25 cellular contexts compared by ENCODE assay signal in the genomic region with DNA sequence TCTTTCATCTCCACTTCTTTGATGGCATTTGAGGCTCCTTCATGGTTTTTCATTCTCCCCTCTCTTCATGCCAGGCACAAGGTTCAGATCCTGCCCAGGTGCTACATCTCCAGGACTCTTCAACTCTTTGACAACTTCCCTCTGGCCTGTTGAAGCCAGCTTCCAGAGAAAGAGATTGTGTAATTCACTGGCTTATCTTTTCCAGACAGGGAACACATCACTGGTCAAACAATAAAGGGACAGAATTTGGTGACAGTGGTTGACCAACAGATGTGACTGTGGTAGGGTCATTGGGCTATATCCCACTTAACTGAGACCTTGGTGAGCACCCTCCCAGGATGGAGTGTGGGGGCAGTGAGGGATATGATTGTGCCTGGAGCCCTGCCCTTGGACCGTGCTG.
"Had no signal": no experiment of that assay in that cellular context is flagged by ENCODE, and none has a peak within 500 bp of the region (broad histone marks: within the 10 kb centered on the region; RNA-seq: fewer than 3 reads in every experiment).

No MANE protein-coding gene starts in this region.

- H3K9me3 Mint-ChIP-seq: memory B cell; natural killer cell; stimulated activated memory B cell treated with anti-CD40 and anti-IgM and Interleukin-4, amounts not matched to agents 10 μg/mL and 1 μg/mL and 100 μg/mL, for 72 hours; type B pancreatic cell had no signal

- H3K27me3 ChIP-seq: esophagus muscularis mucosa, foreskin keratinocyte, gastroesophageal sphincter, heart left ventricle, hepatocyte, pancreas, sigmoid colon, testis, tibial artery had no signal

- H3K4me3 Mint-ChIP-seq: memory B cell; natural killer cell; stimulated activated memory B cell treated with anti-CD40 and anti-IgM and Interleukin-4, amounts not matched to agents 10 μg/mL and 1 μg/mL and 100 μg/mL, for 72 hours; type B pancreatic cell had no signal

- H3K4me1 Mint-ChIP-seq: memory B cell; natural killer cell; stimulated activated memory B cell treated with anti-CD40 and anti-IgM and Interleukin-4, amounts not matched to agents 10 μg/mL and 1 μg/mL and 100 μg/mL, for 72 hours had no signal

- DNase-seq: dermis blood vessel endothelial cell; effector memory CD4-positive, alpha-beta T cell; foreskin keratinocyte; heart left ventricle; kidney; natural killer cell; occipital lobe; retina; sigmoid colon; stimulated activated CD4-positive, alpha-beta T cell treated with anti-CD3 and anti-CD28 coated beads, Interleukin-2, amount 100 ng/mL, for 24 hours; stimulated activated CD4-positive, alpha-beta T cell treated with anti-CD3 and anti-CD28 coated beads, Interleukin-4, amount 100 ng/mL, for 24 hours; stimulated activated naive CD8-positive, alpha-beta T cell treated with anti-CD3 and anti-CD28 coated beads, Interleukin-15, Interleukin-2, amounts not matched to agents 100 U/mL and 50 U/mL, for 24 hours; substantia nigra; testis; tibial artery had no signal

- FAIRE-seq: endothelial cell of umbilical vein, kidney, pancreas had no signal

- H3K27ac Mint-ChIP-seq: memory B cell; natural killer cell; stimulated activated memory B cell treated with anti-CD40 and anti-IgM and Interleukin-4, amounts not matched to agents 10 μg/mL and 1 μg/mL and 100 μg/mL, for 72 hours; type B pancreatic cell had no signal

- H3K36me3 ChIP-seq: gastroesophageal sphincter, pancreas, sigmoid colon, tibial artery had no signal

- H3K36me3 Mint-ChIP-seq: memory B cell; natural killer cell; stimulated activated memory B cell treated with anti-CD40 and anti-IgM and Interleukin-4, amounts not matched to agents 10 μg/mL and 1 μg/mL and 100 μg/mL, for 72 hours; type B pancreatic cell had no signal

- H3K27me3 Mint-ChIP-seq: type B pancreatic cell had no signal

- ATAC-seq: foreskin keratinocyte; gastroesophageal sphincter; natural killer cell; pancreas; stimulated activated memory B cell treated with anti-CD40 and anti-IgM and Interleukin-4, amounts not matched to agents 10 μg/mL and 1 μg/mL and 100 μg/mL, for 72 hours; stimulated activated naive CD8-positive, alpha-beta T cell treated with anti-CD3 and anti-CD28 coated beads, Interleukin-15, Interleukin-2, amounts not matched to agents 100 U/mL and 50 U/mL, for 24 hours had no signal

- H3K4me3 ChIP-seq: coronary artery, esophagus muscularis mucosa, gastroesophageal sphincter, heart left ventricle, hepatocyte, lung, pancreas, sigmoid colon, testis, tibial artery had no signal

- H3K9me3 ChIP-seq: esophagus muscularis mucosa, gastroesophageal sphincter, heart left ventricle, pancreas, sigmoid colon, testis, tibial artery had no signal

- H3K4me1 ChIP-seq: foreskin keratinocyte, pancreas, sigmoid colon, tibial artery had no signal

- H3K27ac ChIP-seq: coronary artery, esophagus muscularis mucosa, foreskin keratinocyte, gastroesophageal sphincter, heart left ventricle, hepatocyte, pancreas, sigmoid colon, testis, tibial artery had no signal
